Comparison of ENCODE assay signal across 14 cellular contexts in genomic region chr10:70551971-70552422, GRCh38. TPM values are rescaled to one million over a fixed set of nuclear protein-coding genes. Genes with fewer than 3 reads are reported as not detected.
A peak's percentile ranks its signal among the peaks of the same experiment; 100 is the strongest.
DNase-seq lines count a peak whose midpoint lies in the region; ATAC-seq, FAIRE-seq and TF ChIP-seq lines count a peak whose summit lies in the region.
"Had no signal": no experiment of that assay in that cellular context is flagged by ENCODE, and none has a peak within 500 bp of the region (broad histone marks: within the 10 kb centered on the region; RNA-seq: fewer than 3 reads in every experiment).

No MANE protein-coding gene starts in this region.

- FAIRE-seq in D721Med (lab: Jason Lieb, UNC): no peak
- FAIRE-seq: pancreas had no signal

- DNase-seq in Right ventricle myocardium inferior (ENCODE audit: missing footprints) (peak; percentile 37), cardiac septum (ENCODE audit: low spot score) (no peak), fibroblast of mammary gland (ENCODE audit: low read depth) (peak; percentile 64), upper lobe of right lung (peak; percentile 83), D721Med (ENCODE audit: insufficient read length, low spot score) (no peak)
- DNase-seq in naive thymus-derived CD8-positive, alpha-beta T cell: no peak
- DNase-seq in activated CD8-positive, alpha-beta memory T cell treated with anti-CD3 and anti-CD28 coated beads, Interleukin-2, amount 10 ng/mL, durations not matched to agents 7 days and 5 days: no peak
- DNase-seq: 8988T; activated T-cell treated with anti-CD3 and anti-CD28 coated beads, Interleukin-2, amount 50 U/mL, for 1 hour; pancreas had no signal

- H3K9me3 Mint-ChIP-seq in naive thymus-derived CD8-positive, alpha-beta T cell: no peaks in the 10 kb centered on the region
- no peaks in the 10 kb centered on the region for H3K9me3 Mint-ChIP-seq in activated CD8-positive, alpha-beta memory T cell treated with anti-CD3 and anti-CD28 coated beads, Interleukin-2, amount 10 ng/mL, durations not matched to agents 7 days and 5 days (ENCODE audit: low read depth)
- H3K9me3 Mint-ChIP-seq: type B pancreatic cell had no signal

- H3K36me3 Mint-ChIP-seq in naive thymus-derived CD8-positive, alpha-beta T cell: peaks cover 0 to 2% (median 0%) of the 10 kb centered on the region in 3 donors
- H3K36me3 Mint-ChIP-seq in activated CD8-positive, alpha-beta memory T cell treated with anti-CD3 and anti-CD28 coated beads, Interleukin-2, amount 10 ng/mL, durations not matched to agents 7 days and 5 days: no peaks in the 10 kb centered on the region
- H3K36me3 Mint-ChIP-seq: type B pancreatic cell had no signal

- H3K4me1 ChIP-seq in mesodermal cell (ENCODE audit: control insufficient read depth, insufficient read depth, low read length, poor library complexity, severe bottlenecking) (no peaks in the 10 kb centered on the region), upper lobe of right lung (peaks cover 14% of the 10 kb centered on the region)
- H3K4me1 ChIP-seq: pancreas had no signal

- peak; percentile 49 for ATAC-seq in Right ventricle myocardium inferior
- ATAC-seq in upper lobe of right lung: peak; percentile 84
- ATAC-seq in naive thymus-derived CD8-positive, alpha-beta T cell: no peak
- no peak for ATAC-seq in activated CD8-positive, alpha-beta memory T cell treated with anti-CD3 and anti-CD28 coated beads, Interleukin-2, amount 10 ng/mL, durations not matched to agents 7 days and 5 days
- ATAC-seq: pancreas had no signal

- peaks cover 0 to 6% (median under 1%) of the 10 kb centered on the region in 4 donors for H3K4me1 Mint-ChIP-seq in naive thymus-derived CD8-positive, alpha-beta T cell
- peaks cover 6% of the 10 kb centered on the region for H3K4me1 Mint-ChIP-seq in activated CD8-positive, alpha-beta memory T cell treated with anti-CD3 and anti-CD28 coated beads, Interleukin-2, amount 10 ng/mL, durations not matched to agents 7 days and 5 days

- H3K9me3 ChIP-seq in mesodermal cell (ENCODE audit: control insufficient read depth, low read length) (no peaks in the 10 kb centered on the region), upper lobe of right lung (no peaks in the 10 kb centered on the region)
- H3K9me3 ChIP-seq: pancreas, Peyer's patch had no signal

- H3K4me3 Mint-ChIP-seq in naive thymus-derived CD8-positive, alpha-beta T cell: no peak overlapping the region
- H3K4me3 Mint-ChIP-seq in activated CD8-positive, alpha-beta memory T cell treated with anti-CD3 and anti-CD28 coated beads, Interleukin-2, amount 10 ng/mL, durations not matched to agents 7 days and 5 days: no peak overlapping the region
- H3K4me3 Mint-ChIP-seq: type B pancreatic cell had no signal

- no peaks in the 10 kb centered on the region for H3K27me3 ChIP-seq in upper lobe of right lung
- H3K27me3 ChIP-seq: pancreas, Peyer's patch had no signal

- TF ChIP-seq CTCF in fibroblast of mammary gland (conservative IDR thresholded peaks at IDR 0.05; ENCODE audit: control insufficient read depth, insufficient read depth, low read depth, low read length) (no peak), upper lobe of right lung (IDR thresholded peaks at IDR 0.05) (no peak), D721Med (IDR thresholded peaks at IDR 0.05; ENCODE audit: insufficient read depth, missing control alignments) (no peak)

- WGBS in mesodermal cell (ENCODE audit: insufficient coverage in 2 of 2), 2 experiments: 94 to 95% methylated on average over 11 to 15 of the region's 19 CpGs

- H3K4me3 ChIP-seq in fibroblast of mammary gland (ENCODE audit: control insufficient read depth, low read depth, low read length): no peak overlapping the region
- no peak overlapping the region for H3K4me3 ChIP-seq in mesodermal cell (ENCODE audit: extremely low read depth, insufficient read depth, low read length, poor library complexity, severe bottlenecking)
- no peak overlapping the region for H3K4me3 ChIP-seq in upper lobe of right lung
- H3K4me3 ChIP-seq: pancreas, Peyer's patch had no signal

- H3K27ac ChIP-seq in mesodermal cell (ENCODE audit: low read depth, low read length, severe bottlenecking) (peak overlapping the region; percentile 66), upper lobe of right lung (peak overlapping the region; percentile 42)
- H3K27ac ChIP-seq: pancreas had no signal

- no peak overlapping the region for H3K27ac Mint-ChIP-seq in naive thymus-derived CD8-positive, alpha-beta T cell
- no peak overlapping the region for H3K27ac Mint-ChIP-seq in activated CD8-positive, alpha-beta memory T cell treated with anti-CD3 and anti-CD28 coated beads, Interleukin-2, amount 10 ng/mL, durations not matched to agents 7 days and 5 days
- H3K27ac Mint-ChIP-seq: type B pancreatic cell had no signal

- CTCF ChIA-PET in activated CD8-positive, alpha-beta memory T cell treated with anti-CD3 and anti-CD28 coated beads, Interleukin-2, amount 10 ng/mL, durations not matched to agents 7 days and 5 days (lab: Charles Lee): interaction anchor here (1.1 to 7.2 kb wide), 7 partner anchors 13 to 329 kb away, joined by 3 to 86 read pairs (median 4); no protein-coding TSS in a partner anchor

- H3K36me3 ChIP-seq in mesodermal cell (ENCODE audit: control insufficient read depth, insufficient read depth, low read length) (no peaks in the 10 kb centered on the region), upper lobe of right lung (peaks cover 4% of the 10 kb centered on the region)
- H3K36me3 ChIP-seq: Peyer's patch had no signal

- intact Hi-C loops in Right ventricle myocardium inferior (cut with DNase I) (no loop called here), cardiac septum (cut with DNase I) (loop anchor here (2.0 to 5.0 kb wide), 2 partner anchors 207 to 330 kb away; no protein-coding TSS in a partner anchor), upper lobe of right lung (cut with DNase I) (no loop called here)

- POLR2A ChIA-PET in naive thymus-derived CD8-positive, alpha-beta T cell (lab: Charles Lee): no interaction called here

- H3K27me3 Mint-ChIP-seq in naive thymus-derived CD8-positive, alpha-beta T cell: no peaks in the 10 kb centered on the region
- no peaks in the 10 kb centered on the region for H3K27me3 Mint-ChIP-seq in activated CD8-positive, alpha-beta memory T cell treated with anti-CD3 and anti-CD28 coated beads, Interleukin-2, amount 10 ng/mL, durations not matched to agents 7 days and 5 days

RNA-seq across cellular contexts. Expression of gene PRF1, which starts 50.5 kb away (rescaled TPM):
- 4.3 TPM for total RNA-seq in Right ventricle myocardium inferior
- total RNA-seq in cardiac septum: 1.2 TPM
- polyA plus RNA-seq in mesodermal cell (2013, experiment 1 of 2): not detected
- polyA plus RNA-seq in mesodermal cell (2013, experiment 2 of 2): not detected
- 32.3 TPM for total RNA-seq in upper lobe of right lung
- total RNA-seq in naive thymus-derived CD8-positive, alpha-beta T cell: 10 to 100 TPM; 14.7 to 16.8 TPM
- 100 to 1,000 TPM in 1 of 3 donors, 10 to 100 TPM in 2; 58.3 to 435 (median 84.3) TPM for polyA plus RNA-seq in naive thymus-derived CD8-positive, alpha-beta T cell
- total RNA-seq in activated CD8-positive, alpha-beta memory T cell treated with anti-CD3 and anti-CD28 coated beads, Interleukin-2, amount 10 ng/mL, durations not matched to agents 7 days and 5 days: 100 to 1,000 TPM; 381 to 433 TPM
- total RNA-seq: G401 had no signal

Comparison
In these comparisons a context has a peak if more than half of its experiments do, and no peak if none do; other contexts are left out.
1. DNase-seq: peak in Right ventricle myocardium inferior (single experiment), fibroblast of mammary gland (single experiment) and upper lobe of right lung (single experiment); none in cardiac septum (single experiment), naive thymus-derived CD8-positive, alpha-beta T cell (0 of 10), activated CD8-positive, alpha-beta memory T cell treated with anti-CD3 and anti-CD28 coated beads, Interleukin-2, amount 10 ng/mL, durations not matched to agents 7 days and 5 days (single experiment) and D721Med (single experiment).
2. ATAC-seq: peak in Right ventricle myocardium inferior (single experiment) and upper lobe of right lung (single experiment); none in naive thymus-derived CD8-positive, alpha-beta T cell (0 of 2) and activated CD8-positive, alpha-beta memory T cell treated with anti-CD3 and anti-CD28 coated beads, Interleukin-2, amount 10 ng/mL, durations not matched to agents 7 days and 5 days (single experiment).
3. RNA of gene PRF1, which starts 50.5 kb away (total RNA-seq): 381 to 433 TPM in activated CD8-positive, alpha-beta memory T cell treated with anti-CD3 and anti-CD28 coated beads, Interleukin-2, amount 10 ng/mL, durations not matched to agents 7 days and 5 days; 32.3 TPM in upper lobe of right lung (single experiment), 14.7 to 16.8 TPM in naive thymus-derived CD8-positive, alpha-beta T cell, 4.3 TPM in Right ventricle myocardium inferior (single experiment) and 1.2 TPM in cardiac septum (single experiment); every median in the first group is over 10 times any median in the second.